ENCODE assay signal across 9 cellular contexts in genomic region chr2:11498543-11499034, GRCh38. TPM values are rescaled to one million over a fixed set of nuclear protein-coding genes. Genes with fewer than 3 reads are reported as not detected.
DNase-seq lines count a peak whose midpoint lies in the region; ATAC-seq, FAIRE-seq and TF ChIP-seq lines count a peak whose summit lies in the region.
"Had no signal": no experiment of that assay in that cellular context is flagged by ENCODE, and none has a peak within 500 bp of the region (broad histone marks: within the 10 kb centered on the region; RNA-seq: fewer than 3 reads in every experiment).

No MANE protein-coding gene starts in this region.

- DNase-seq in AG08395 (ENCODE audit: low spot score), result peak; percentile 13
- peak; percentile 54 to 84 (median 64) for DNase-seq in pancreas
- no peak for DNase-seq in erythroblast (lab: John Stamatoyannopoulos, UW)
- DNase-seq in GDM1 (lab: John Stamatoyannopoulos, UW), result no peak
- DNase-seq in NCI-H128 (lab: John Stamatoyannopoulos, UW; ENCODE audit: unreplicated experiment), result no peak

- H3K27ac ChIP-seq in cingulate gyrus (ENCODE audit: low read depth, low read length) (peak overlapping the region; percentile 85), pancreas (no peak overlapping the region)
- H3K27ac ChIP-seq: BLaER1 treated with 17β-estradiol and CSF1 and Interleukin-3, amounts not matched to agents 10 nM and 100 nM had no signal

- H3K9me3 ChIP-seq in pancreas, result no peaks in the 10 kb centered on the region

- intact Hi-C loops in pancreas (cut with DNase I), result no loop called here

- no peak for FAIRE-seq in pancreas (lab: Jason Lieb, UNC)

- no peak for TF ChIP-seq CTCF in pancreas (IDR thresholded peaks at IDR 0.05)

- H3K36me3 ChIP-seq in pancreas, result no peaks in the 10 kb centered on the region
- H3K36me3 ChIP-seq: BLaER1 treated with 17β-estradiol and CSF1 and Interleukin-3, amounts not matched to agents 10 nM and 100 nM had no signal

- 9 to 10% methylated on average over 9 of the region's 9 CpGs for WGBS in pancreas, 2 donors

- H3K27me3 ChIP-seq in pancreas, result no peaks in the 10 kb centered on the region
- H3K27me3 ChIP-seq: BLaER1 treated with 17β-estradiol and CSF1 and Interleukin-3, amounts not matched to agents 10 nM and 100 nM had no signal

- H3K4me1 ChIP-seq in pancreas, result peaks cover 5 to 8% (median 7%) of the 10 kb centered on the region in 3 donors
- H3K4me1 ChIP-seq: BLaER1 treated with 17β-estradiol and CSF1 and Interleukin-3, amounts not matched to agents 10 nM and 100 nM had no signal

- ATAC-seq in GM21360 (IDR thresholded peaks at IDR 0.05; ENCODE audit: unreplicated experiment) (peak; percentile 92), HG03558 (IDR thresholded peaks at IDR 0.05; ENCODE audit: extremely low read depth, unreplicated experiment) (peak; percentile 76), pancreas (peak; percentile 73 to 97 (median 92))

- no peak for TF ChIP-seq POLR2A in erythroblast (IDR thresholded peaks at IDR 0.05; ENCODE audit: low read length)

- no peak overlapping the region for H3K4me3 ChIP-seq in pancreas
- H3K4me3 ChIP-seq: BLaER1 treated with 17β-estradiol and CSF1 and Interleukin-3, amounts not matched to agents 10 nM and 100 nM had no signal

RNA-seq across cellular contexts. Expression of gene E2F6, which starts 32.6 kb away (rescaled TPM):
- 1 to 10 TPM; 3.0 to 6.1 (median 5.0) TPM for total RNA-seq in pancreas
- 1 to 10 TPM; 4.7 to 9.6 TPM for polyA plus RNA-seq in pancreas

RNA-seq across cellular contexts. Expression of gene GREB1, which starts 35.3 kb away (rescaled TPM):
- 10 to 100 TPM in 1 of 6 donors, 1 to 10 TPM in 5; 3.5 to 16.1 (median 5.6) TPM for total RNA-seq in pancreas
- polyA plus RNA-seq in pancreas, result 1 to 10 TPM; 6.2 to 6.8 TPM

Comparison
In these comparisons a context has a peak if more than half of its experiments do, and no peak if none do; other contexts are left out.
1. DNase-seq: peak in AG08395 (single experiment) and pancreas (6 of 6); none in erythroblast (0 of 2), GDM1 (single experiment) and NCI-H128 (single experiment).
2. Peak in every context shown above with its lines, with median percentiles within 50 percentile points of each other: ATAC-seq.